ENCODE assay signal across 10 cellular contexts in the genomic region with DNA sequence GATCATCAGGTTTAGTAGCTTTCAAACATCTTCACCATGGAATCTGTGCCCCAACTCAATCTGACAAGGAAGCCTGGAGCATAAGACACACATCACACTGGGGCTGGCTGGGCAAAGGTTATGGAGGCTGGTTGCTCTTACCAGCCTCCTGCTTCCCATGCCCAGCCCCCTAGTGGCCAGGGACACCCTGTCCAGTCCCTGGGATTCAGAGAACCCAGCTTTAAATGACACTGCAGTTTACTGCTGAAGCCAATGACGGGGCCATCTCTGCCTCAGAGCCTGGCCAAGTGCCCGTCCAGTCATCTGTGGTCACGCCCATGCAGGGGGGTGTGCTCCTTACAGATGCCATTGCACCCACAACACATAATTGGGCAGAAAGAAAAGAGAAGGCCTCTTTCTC.
DNase-seq lines count a peak whose midpoint lies in the region; ATAC-seq, FAIRE-seq and TF ChIP-seq lines count a peak whose summit lies in the region.
"Had no signal": no experiment of that assay in that cellular context is flagged by ENCODE, and none has a peak within 500 bp of the region (broad histone marks: within the 10 kb centered on the region; RNA-seq: fewer than 3 reads in every experiment).

No MANE protein-coding gene starts in this region.

- H3K27me3 ChIP-seq in bronchial epithelial cell (ENCODE audit: control insufficient read depth, insufficient read depth, low read length) = no peaks in the 10 kb centered on the region

- CTCF ChIA-PET in Calu3 (lab: Charles Lee) = interaction anchor here (0.7 to 1.4 kb wide), 5 partner anchors 18 to 113 kb away, joined by 3 to 5 read pairs (median 3); no protein-coding TSS in a partner anchor

- no peak overlapping the region for H3K4me3 Mint-ChIP-seq in Calu3 (ENCODE audit: low read depth, unreplicated experiment)
- H3K4me3 Mint-ChIP-seq: stimulated activated naive CD8-positive, alpha-beta T cell treated with anti-CD3 and anti-CD28 coated beads, Interleukin-15, Interleukin-2, amounts not matched to agents 100 ng/mL and 50 ng/mL, for 24 hours had no signal

- H3K27me3 Mint-ChIP-seq in Calu3 (ENCODE audit: unreplicated experiment) = no peaks in the 10 kb centered on the region
- H3K27me3 Mint-ChIP-seq: stimulated activated naive CD8-positive, alpha-beta T cell treated with anti-CD3 and anti-CD28 coated beads, Interleukin-15, Interleukin-2, amounts not matched to agents 100 ng/mL and 50 ng/mL, for 24 hours had no signal

- no peak overlapping the region for H3K27ac Mint-ChIP-seq in Calu3 (ENCODE audit: unreplicated experiment)
- H3K27ac Mint-ChIP-seq: stimulated activated naive CD8-positive, alpha-beta T cell treated with anti-CD3 and anti-CD28 coated beads, Interleukin-15, Interleukin-2, amounts not matched to agents 100 ng/mL and 50 ng/mL, for 24 hours had no signal

- no peaks in the 10 kb centered on the region for H3K9me3 ChIP-seq in mucosa of descending colon

- H3K4me3 ChIP-seq in bronchial epithelial cell (ENCODE audit: low read depth, low read length) (no peak overlapping the region), mucosa of descending colon (no peak overlapping the region)

- TF ChIP-seq CTCF in Calu3 (IDR thresholded peaks at IDR 0.05; ENCODE audit: unreplicated experiment) = peak; percentile 63
- peak; percentile 25 for TF ChIP-seq CTCF in bronchial epithelial cell (IDR thresholded peaks at IDR 0.05; ENCODE audit: insufficient read depth, low read length, severe bottlenecking)
- TF ChIP-seq CTCF in mucosa of descending colon (IDR thresholded peaks at IDR 0.05) = peak; percentile 40
- TF ChIP-seq CTCF in GM20000 (IDR thresholded peaks at IDR 0.05; ENCODE audit: extremely low read depth, missing control alignments) = no peak

- no peaks in the 10 kb centered on the region for H3K4me1 Mint-ChIP-seq in Calu3 (ENCODE audit: low read depth, unreplicated experiment)

- FAIRE-seq in bronchial epithelial cell (lab: Jason Lieb, UNC) = peak; percentile 55

- intact Hi-C loops in Calu3 (cut with micrococcal nuclease; ENCODE audit: unreplicated experiment) (loop anchor here (5.0 kb wide), 1 partner anchor 97 kb away; no protein-coding TSS in a partner anchor), mucosa of descending colon (cut with DNase I, micrococcal nuclease) (no loop called here)

- H3K36me3 Mint-ChIP-seq in Calu3 (ENCODE audit: insufficient read depth, unreplicated experiment) = no peaks in the 10 kb centered on the region

- DNase-seq in Calu3 = peak; percentile 80
- DNase-seq in HT-29 (ENCODE audit: low spot score) = peak; percentile 79
- no peak for DNase-seq in bronchial epithelial cell (ENCODE audit: low read depth)
- peak; percentile 73 to 84 (median 82) for DNase-seq in mucosa of descending colon
- DNase-seq in activated naive CD4-positive, alpha-beta T cell treated with Interleukin-2 at 50 U/mL for 16 hours = no peak
- no peak for DNase-seq in cerebellar nuclear complex (lab: John Stamatoyannopoulos, UW)
- DNase-seq in GM20000 (ENCODE audit: low spot score) = no peak
- DNase-seq in stimulated activated naive CD4-positive, alpha-beta T cell treated with Interleukin-2 at 50 U/mL for 16 hours (lab: John Stamatoyannopoulos, UW) = no peak
- DNase-seq: activated CD4-positive, alpha-beta T cell treated with anti-CD3 and anti-CD28 coated beads for 4 hours had no signal

- no peaks in the 10 kb centered on the region for H3K36me3 ChIP-seq in bronchial epithelial cell (ENCODE audit: control insufficient read depth, insufficient read depth, low read length)
- no peaks in the 10 kb centered on the region for H3K36me3 ChIP-seq in mucosa of descending colon (ENCODE audit: low read depth)

- no TSS peak for BruUV-seq in Calu3 (replicated peaks; lab: Mats Ljungman, UMichigan)

- H3K9me3 Mint-ChIP-seq in Calu3 (ENCODE audit: low read depth, unreplicated experiment) = no peaks in the 10 kb centered on the region
- H3K9me3 Mint-ChIP-seq: stimulated activated naive CD8-positive, alpha-beta T cell treated with anti-CD3 and anti-CD28 coated beads, Interleukin-15, Interleukin-2, amounts not matched to agents 100 ng/mL and 50 ng/mL, for 24 hours had no signal

- no peaks in the 10 kb centered on the region for H3K4me1 ChIP-seq in mucosa of descending colon (ENCODE audit: low read depth)

- peak; percentile 98 for ATAC-seq in mucosa of descending colon

Comparison
In these comparisons a context has a peak if more than half of its experiments do, and no peak if none do; other contexts are left out.
1. DNase-seq: peak in Calu3 (single experiment), HT-29 (single experiment) and mucosa of descending colon (3 of 3); none in bronchial epithelial cell (single experiment), activated naive CD4-positive, alpha-beta T cell treated with Interleukin-2 at 50 U/mL for 16 hours (single experiment), cerebellar nuclear complex (0 of 2), GM20000 (single experiment) and stimulated activated naive CD4-positive, alpha-beta T cell treated with Interleukin-2 at 50 U/mL for 16 hours (single experiment).